ENCODE assay signal across 10 cellular contexts in the genomic region with DNA sequence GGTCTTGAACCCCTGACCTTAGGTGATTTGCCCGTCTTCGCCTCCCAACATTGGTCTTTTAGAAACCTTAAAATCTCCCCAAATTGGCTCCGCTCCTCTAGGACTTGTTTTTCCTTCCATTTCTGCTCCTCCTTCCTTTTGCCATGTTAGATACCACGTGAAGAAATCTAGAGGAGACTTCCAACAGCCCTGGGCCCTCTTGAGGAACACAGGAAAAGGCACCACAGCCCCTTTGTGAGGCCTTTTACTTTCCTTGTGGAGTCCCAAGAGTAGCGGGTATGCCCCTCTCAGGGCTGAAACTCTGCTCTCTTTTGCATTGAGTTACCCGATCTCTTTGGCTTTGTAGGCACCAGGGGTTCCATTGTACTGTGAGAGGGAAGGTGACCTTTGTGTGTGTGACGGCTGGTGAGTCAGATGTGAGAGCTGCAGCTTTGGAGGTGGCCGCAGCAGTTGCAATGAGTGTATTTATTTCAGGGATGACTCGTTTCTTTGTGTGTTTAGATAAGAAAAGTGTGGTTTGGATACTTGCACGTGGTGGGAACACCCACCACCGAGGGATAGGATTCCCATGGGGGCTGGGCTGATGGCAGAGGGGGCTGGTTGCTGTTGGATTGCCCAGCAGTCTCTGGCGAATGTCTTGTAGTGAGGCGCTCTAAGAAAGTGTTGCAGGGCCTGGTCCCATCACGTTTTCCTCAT.
DNase-seq lines count a peak whose midpoint lies in the region; ATAC-seq and TF ChIP-seq lines count a peak whose summit lies in the region.
"Had no signal": no experiment of that assay in that cellular context is flagged by ENCODE, and none has a peak within 500 bp of the region (broad histone marks: within the 10 kb centered on the region; RNA-seq: fewer than 3 reads in every experiment).

No MANE protein-coding gene starts in this region.

- no peak overlapping the region for H3K4me3 ChIP-seq in AG09309 (ENCODE audit: control insufficient read depth, low read depth, low read length)
- H3K4me3 ChIP-seq in kidney epithelial cell (ENCODE audit: low read depth, low read length) = no peak overlapping the region

- H3K27me3 Mint-ChIP-seq in HFFc6 (ENCODE audit: insufficient read depth) = peaks cover 3% of the 10 kb centered on the region
- peaks cover 22% of the 10 kb centered on the region for H3K27me3 Mint-ChIP-seq in activated T-helper 1 cell treated with anti-CD3 and anti-CD28 coated beads, Interleukin-12 subunit alpha, Interleukin-12 subunit beta, Interleukin-2, Interleukin-4 antibody, amounts not matched to agents 30 ng/mL and 10 ng/mL and 1 ng/mL, durations not matched to agents 14 hours and 24 hours and 36 hours (ENCODE audit: insufficient read depth)
- H3K27me3 Mint-ChIP-seq: naive B cell had no signal

- TF ChIP-seq CTCF in AG09309 (IDR thresholded peaks at IDR 0.05; ENCODE audit: control insufficient read depth, insufficient read depth, low read depth, low read length, missing control alignments) (no peak), HFFc6 (IDR thresholded peaks at IDR 0.05) (no peak), kidney epithelial cell (IDR thresholded peaks at IDR 0.05; ENCODE audit: insufficient read depth, low read length, poor library complexity, severe bottlenecking) (no peak)

- H3K27me3 ChIP-seq in kidney epithelial cell (ENCODE audit: control insufficient read depth, insufficient read depth, low read length) = no peaks in the 10 kb centered on the region

- DNase-seq in AG09309 (ENCODE audit: low read depth) (peak; percentile 80), HFFc6 (peak; percentile 91), kidney epithelial cell (ENCODE audit: low read depth) (peak; percentile 44), hypothalamus (lab: John Stamatoyannopoulos, UW) (no peak)
- DNase-seq in activated T-helper 1 cell treated with anti-CD3 and anti-CD28 coated beads, Interleukin-12 subunit alpha, Interleukin-12 subunit beta, Interleukin-2, Interleukin-4 antibody, amounts not matched to agents 30 ng/mL and 10 ng/mL and 1 ng/mL, durations not matched to agents 14 hours and 24 hours and 36 hours (ENCODE audit: low spot score) = no peak
- DNase-seq: naive B cell had no signal

- no peaks in the 10 kb centered on the region for H3K9me3 Mint-ChIP-seq in HFFc6
- no peaks in the 10 kb centered on the region for H3K9me3 Mint-ChIP-seq in activated T-helper 1 cell treated with anti-CD3 and anti-CD28 coated beads, Interleukin-12 subunit alpha, Interleukin-12 subunit beta, Interleukin-2, Interleukin-4 antibody, amounts not matched to agents 30 ng/mL and 10 ng/mL and 1 ng/mL, durations not matched to agents 14 hours and 24 hours and 36 hours
- H3K9me3 Mint-ChIP-seq: central memory CD8-positive, alpha-beta T cell; naive B cell had no signal

- no peaks in the 10 kb centered on the region for H3K36me3 ChIP-seq in kidney epithelial cell (ENCODE audit: control insufficient read depth, insufficient read depth, low read length)

- peaks cover 45% of the 10 kb centered on the region for H3K4me1 Mint-ChIP-seq in HFFc6 (ENCODE audit: low read depth)
- peaks cover 24% of the 10 kb centered on the region for H3K4me1 Mint-ChIP-seq in activated T-helper 1 cell treated with anti-CD3 and anti-CD28 coated beads, Interleukin-12 subunit alpha, Interleukin-12 subunit beta, Interleukin-2, Interleukin-4 antibody, amounts not matched to agents 30 ng/mL and 10 ng/mL and 1 ng/mL, durations not matched to agents 14 hours and 24 hours and 36 hours (ENCODE audit: low read depth)
- H3K4me1 Mint-ChIP-seq: central memory CD8-positive, alpha-beta T cell; naive B cell had no signal

- no peak for ATAC-seq in GM18873 (IDR thresholded peaks at IDR 0.05; ENCODE audit: low FRiP score, unreplicated experiment)
- ATAC-seq in HG02852 (IDR thresholded peaks at IDR 0.05; ENCODE audit: unreplicated experiment) = no peak
- ATAC-seq in HG02763 (IDR thresholded peaks at IDR 0.05; ENCODE audit: unreplicated experiment) = no peak

- peaks cover 5% of the 10 kb centered on the region for H3K36me3 Mint-ChIP-seq in HFFc6 (ENCODE audit: low read depth)
- H3K36me3 Mint-ChIP-seq in activated T-helper 1 cell treated with anti-CD3 and anti-CD28 coated beads, Interleukin-12 subunit alpha, Interleukin-12 subunit beta, Interleukin-2, Interleukin-4 antibody, amounts not matched to agents 30 ng/mL and 10 ng/mL and 1 ng/mL, durations not matched to agents 14 hours and 24 hours and 36 hours (ENCODE audit: low read depth) = no peaks in the 10 kb centered on the region
- H3K36me3 Mint-ChIP-seq: naive B cell had no signal

- intact Hi-C loops in activated T-helper 1 cell treated with anti-CD3 and anti-CD28 coated beads, Interleukin-12 subunit alpha, Interleukin-12 subunit beta, Interleukin-2, Interleukin-4 antibody, amounts not matched to agents 30 ng/mL and 10 ng/mL and 1 ng/mL, durations not matched to agents 14 hours and 24 hours and 36 hours (cut with micrococcal nuclease) = loop anchor here (1.0 to 5.0 kb wide), 5 partner anchors 17 to 220 kb away; a partner anchor contains a TSS

- H3K27ac Mint-ChIP-seq in HFFc6 = peak overlapping the region; percentile 93
- peak overlapping the region; percentile 4 for H3K27ac Mint-ChIP-seq in activated T-helper 1 cell treated with anti-CD3 and anti-CD28 coated beads, Interleukin-12 subunit alpha, Interleukin-12 subunit beta, Interleukin-2, Interleukin-4 antibody, amounts not matched to agents 30 ng/mL and 10 ng/mL and 1 ng/mL, durations not matched to agents 14 hours and 24 hours and 36 hours
- H3K27ac Mint-ChIP-seq: naive B cell had no signal

- peak overlapping the region; percentile 81 for H3K4me3 Mint-ChIP-seq in HFFc6
- H3K4me3 Mint-ChIP-seq in activated T-helper 1 cell treated with anti-CD3 and anti-CD28 coated beads, Interleukin-12 subunit alpha, Interleukin-12 subunit beta, Interleukin-2, Interleukin-4 antibody, amounts not matched to agents 30 ng/mL and 10 ng/mL and 1 ng/mL, durations not matched to agents 14 hours and 24 hours and 36 hours = no peak overlapping the region
- H3K4me3 Mint-ChIP-seq: central memory CD8-positive, alpha-beta T cell; naive B cell had no signal

Comparison
In these comparisons a context has a peak if more than half of its experiments do, and no peak if none do; other contexts are left out.
1. DNase-seq: peak in AG09309 (single experiment), HFFc6 (single experiment) and kidney epithelial cell (single experiment); none in activated T-helper 1 cell treated with anti-CD3 and anti-CD28 coated beads, Interleukin-12 subunit alpha, Interleukin-12 subunit beta, Interleukin-2, Interleukin-4 antibody, amounts not matched to agents 30 ng/mL and 10 ng/mL and 1 ng/mL, durations not matched to agents 14 hours and 24 hours and 36 hours (single experiment) and hypothalamus (0 of 51).